32 cellular contexts compared by ENCODE assay signal in genomic region chr10:97867220-97867800, GRCh38.
"Had no signal": no experiment of that assay in that cellular context is flagged by ENCODE, and none has a peak within 500 bp of the region (broad histone marks: within the 10 kb centered on the region; RNA-seq: fewer than 3 reads in every experiment).

No MANE protein-coding gene starts in this region.

- H3K4me1 ChIP-seq: colonic mucosa had no signal

- H3K36me3 Mint-ChIP-seq: stimulated activated naive B cell treated with anti-CD40 and anti-IgM and Interleukin-4, amounts not matched to agents 10 μg/mL and 1 μg/mL and 100 μg/mL, for 72 hours had no signal

- H3K4me3 ChIP-seq: ascending aorta, cardiac muscle cell, colonic mucosa, left lung, lower lobe of right lung, pancreas, prostate gland, stomach, tibial artery, upper lobe of right lung had no signal

- H3K36me3 ChIP-seq: ascending aorta, cardiac muscle cell, colonic mucosa, left lung, lower lobe of right lung, pancreas, prostate gland, stomach, tibial artery, upper lobe of right lung had no signal

- H3K9me3 Mint-ChIP-seq: activated naive CD4-positive, alpha-beta T cell treated with anti-CD3 and anti-CD28 coated beads, Interleukin-2, amount 10 ng/mL, durations not matched to agents 7 days and 5 days; activated naive CD8-positive, alpha-beta T cell treated with anti-CD3 and anti-CD28 coated beads, Interleukin-2, amount 10 ng/mL, durations not matched to agents 7 days and 5 days; activated T-helper 1 cell treated with anti-CD3 and anti-CD28 coated beads, Interleukin-12 subunit alpha, Interleukin-12 subunit beta, Interleukin-2, Interleukin-4 antibody, amounts not matched to agents 30 ng/mL and 10 ng/mL and 1 ng/mL, durations not matched to agents 14 hours and 24 hours and 36 hours; brain; nephron progenitor cell; stimulated activated naive B cell treated with anti-CD40 and anti-IgM and Interleukin-4, amounts not matched to agents 10 μg/mL and 1 μg/mL and 100 μg/mL, for 72 hours had no signal

- DNase-seq: activated CD4-positive, alpha-beta T cell treated with anti-CD3 and anti-CD28 coated beads for 4 hours; activated CD4-positive, alpha-beta T cell treated with anti-CD3 and anti-CD28 coated beads, Interleukin-2, amount 50 U/mL, for 4 hours; activated CD8-positive, alpha-beta memory T cell treated with anti-CD3 and anti-CD28 coated beads, Interleukin-2, amount 50 U/mL, for 4 hours; activated gamma-delta T cell; activated naive CD4-positive, alpha-beta T cell treated with anti-CD3 and anti-CD28 coated beads, Interleukin-2, amount 10 ng/mL, durations not matched to agents 7 days and 5 days; activated naive CD8-positive, alpha-beta T cell treated with anti-CD3 and anti-CD28 coated beads, Interleukin-2, amount 10 ng/mL, durations not matched to agents 7 days and 5 days; activated T-cell treated with anti-CD3 and anti-CD28 coated beads, Interleukin-2, amount 50 U/mL, for 1 hour; cerebellar nuclear complex; colonic mucosa; effector CD8-positive, alpha-beta T cell; left lung; lower lobe of right lung; mesenchymal stem cell; nephron progenitor cell; retina; small intestine; stimulated activated CD4-positive, alpha-beta T cell treated with anti-CD3 and anti-CD28 coated beads, Interleukin-1b, Interleukin-23, amount 100 ng/mL, for 48 hours; stimulated activated CD4-positive, alpha-beta T cell treated with anti-CD3 and anti-CD28 coated beads, Interleukin-4, amount 100 ng/mL, for 4 hours; stimulated activated CD8-positive, alpha-beta memory T cell treated with anti-CD3 and anti-CD28 coated beads, Interleukin-4, amount 100 ng/mL, for 48 hours; stimulated activated naive B cell treated with anti-CD40 and anti-IgM and Interleukin-4, amounts not matched to agents 10 μg/mL and 1 μg/mL and 100 μg/mL, for 72 hours; stomach; T-helper 1 cell; tibial artery; upper lobe of right lung had no signal

- H3K27ac Mint-ChIP-seq: activated naive CD4-positive, alpha-beta T cell treated with anti-CD3 and anti-CD28 coated beads, Interleukin-2, amount 10 ng/mL, durations not matched to agents 7 days and 5 days; activated naive CD8-positive, alpha-beta T cell treated with anti-CD3 and anti-CD28 coated beads, Interleukin-2, amount 10 ng/mL, durations not matched to agents 7 days and 5 days; activated T-helper 1 cell treated with anti-CD3 and anti-CD28 coated beads, Interleukin-12 subunit alpha, Interleukin-12 subunit beta, Interleukin-2, Interleukin-4 antibody, amounts not matched to agents 30 ng/mL and 10 ng/mL and 1 ng/mL, durations not matched to agents 14 hours and 24 hours and 36 hours; brain; nephron progenitor cell; stimulated activated naive B cell treated with anti-CD40 and anti-IgM and Interleukin-4, amounts not matched to agents 10 μg/mL and 1 μg/mL and 100 μg/mL, for 72 hours had no signal

- H3K4me3 Mint-ChIP-seq: activated naive CD4-positive, alpha-beta T cell treated with anti-CD3 and anti-CD28 coated beads, Interleukin-2, amount 10 ng/mL, durations not matched to agents 7 days and 5 days; activated naive CD8-positive, alpha-beta T cell treated with anti-CD3 and anti-CD28 coated beads, Interleukin-2, amount 10 ng/mL, durations not matched to agents 7 days and 5 days; activated T-helper 1 cell treated with anti-CD3 and anti-CD28 coated beads, Interleukin-12 subunit alpha, Interleukin-12 subunit beta, Interleukin-2, Interleukin-4 antibody, amounts not matched to agents 30 ng/mL and 10 ng/mL and 1 ng/mL, durations not matched to agents 14 hours and 24 hours and 36 hours; brain; nephron progenitor cell; stimulated activated naive B cell treated with anti-CD40 and anti-IgM and Interleukin-4, amounts not matched to agents 10 μg/mL and 1 μg/mL and 100 μg/mL, for 72 hours had no signal

- ATAC-seq: left lung; lower lobe of right lung; pancreas; sciatic nerve; stimulated activated naive B cell treated with anti-CD40 and anti-IgM and Interleukin-4, amounts not matched to agents 10 μg/mL and 1 μg/mL and 100 μg/mL, for 72 hours; upper lobe of right lung had no signal

- H3K9me3 ChIP-seq: ascending aorta, colonic mucosa, left lung, lower lobe of right lung, pancreas, prostate gland, stomach, tibial artery, upper lobe of right lung had no signal

- H3K27ac ChIP-seq: ascending aorta, cardiac muscle cell, colonic mucosa, left lung, lower lobe of right lung, pancreas, prostate gland, stomach, tibial artery, upper lobe of right lung, VCaP had no signal

- H3K27me3 ChIP-seq: ascending aorta, cardiac muscle cell, colonic mucosa, pancreas had no signal
